In genomic region chr12:47768323-47768811, GRCh38 we compare ENCODE assay signal across 21 cellular contexts. TPM values are rescaled to one million over a fixed set of nuclear protein-coding genes. Genes with fewer than 3 reads are reported as not detected.
A peak's percentile ranks its signal among the peaks of the same experiment; 100 is the strongest.
DNase-seq lines count a peak whose midpoint lies in the region; ATAC-seq and TF ChIP-seq lines count a peak whose summit lies in the region.
"Had no signal": no experiment of that assay in that cellular context is flagged by ENCODE, and none has a peak within 500 bp of the region (broad histone marks: within the 10 kb centered on the region; RNA-seq: fewer than 3 reads in every experiment).

No MANE protein-coding gene starts in this region.

- peaks cover 59% of the 10 kb centered on the region for H3K4me1 ChIP-seq in mammary epithelial cell (ENCODE audit: insufficient read depth, low read length)
- peaks cover 34% of the 10 kb centered on the region for H3K4me1 ChIP-seq in mesodermal cell (ENCODE audit: control insufficient read depth, insufficient read depth, low read length, poor library complexity, severe bottlenecking)
- H3K4me1 ChIP-seq in heart left ventricle, result peaks cover 0 to 48% (median 16%) of the 10 kb centered on the region in 12 donors

- BruUV-seq in mammary epithelial cell (replicated peaks; lab: Mats Ljungman, UMichigan), result no TSS peak

- H3K27me3 ChIP-seq in mammary epithelial cell (ENCODE audit: insufficient read depth, low read length), result no peaks in the 10 kb centered on the region
- no peaks in the 10 kb centered on the region for H3K27me3 ChIP-seq in heart left ventricle
- H3K27me3 ChIP-seq: gastrocnemius medialis, sigmoid colon, stomach had no signal

- in situ Hi-C loops in mammary epithelial cell (cut with MboI; ENCODE audit: low sequenced_read_pairs in 2 of 2), result no loop called here

- H3K36me3 ChIP-seq in mammary epithelial cell (ENCODE audit: insufficient read depth, low read length) (no peaks in the 10 kb centered on the region), mesodermal cell (ENCODE audit: control insufficient read depth, insufficient read depth, low read length) (no peaks in the 10 kb centered on the region), heart left ventricle (no peaks in the 10 kb centered on the region)
- H3K36me3 ChIP-seq: gastrocnemius medialis, left ventricle myocardium inferior, sigmoid colon, stomach had no signal

- H3K4me3 ChIP-seq in mammary epithelial cell (replicated peaks in 1 of 3; ENCODE audit: insufficient read depth in 1 of 3, low read depth in 2 of 3, low read length in 3 of 3), result no peak overlapping the region
- no peak overlapping the region for H3K4me3 ChIP-seq in mesodermal cell (ENCODE audit: extremely low read depth, insufficient read depth, low read length, poor library complexity, severe bottlenecking)
- H3K4me3 ChIP-seq in heart left ventricle, result no peak overlapping the region
- H3K4me3 ChIP-seq: gastrocnemius medialis, left ventricle myocardium inferior, sigmoid colon, stomach had no signal

- no peaks in the 10 kb centered on the region for H4K20me1 ChIP-seq in mammary epithelial cell (ENCODE audit: insufficient read depth, low read length)

- no peaks in the 10 kb centered on the region for H3K9me3 ChIP-seq in mammary epithelial cell (replicated peaks; ENCODE audit: insufficient read depth, low read length)
- H3K9me3 ChIP-seq in mesodermal cell (ENCODE audit: control insufficient read depth, low read length), result no peaks in the 10 kb centered on the region
- H3K9me3 ChIP-seq in heart left ventricle, result no peaks in the 10 kb centered on the region
- H3K9me3 ChIP-seq: gastrocnemius medialis, left ventricle myocardium inferior, sigmoid colon, stomach had no signal

- no peak overlapping the region for H2AFZ ChIP-seq in mammary epithelial cell (ENCODE audit: low read depth, low read length)

- TF ChIP-seq POLR2A in heart left ventricle (IDR thresholded peaks at IDR 0.05), result no peak

- ATAC-seq in heart left ventricle, result no peak
- ATAC-seq: activated CD8-positive, alpha-beta T cell treated with anti-CD3 and anti-CD28 coated beads for 36 hours; effector memory CD8-positive, alpha-beta T cell; gastrocnemius medialis; natural killer cell treated with Interleukin-12 subunit alpha and Interleukin-12 subunit beta and Interleukin-15 and Interleukin-18, amount 100 ng/mL, for 72 hours had no signal

- dilution Hi-C loops in mammary epithelial cell (cut with HindIII; ENCODE audit: low sequenced_read_pairs), result no loop called here

- intact Hi-C loops in mammary epithelial cell (cut with micrococcal nuclease) (no loop called here), heart left ventricle (cut with DNase I) (loop anchor here in 2 of 10 donors (5.0 kb wide), 2 partner anchors 51 to 116 kb away; no protein-coding TSS in a partner anchor)

- H3K27ac ChIP-seq in mammary epithelial cell (ENCODE audit: insufficient read depth, low read depth, low read length) (no peak overlapping the region), mesodermal cell (ENCODE audit: low read depth, low read length, severe bottlenecking) (peak overlapping the region; percentile 47), heart left ventricle (no peak overlapping the region)
- H3K27ac ChIP-seq: gastrocnemius medialis, left ventricle myocardium inferior, sigmoid colon, stomach had no signal

- peak overlapping the region; percentile 28 for H3K4me2 ChIP-seq in mammary epithelial cell (ENCODE audit: insufficient read depth, low read depth, low read length)

- DNase-seq in ELR (ENCODE audit: low read depth), result peak; percentile 53
- peak; percentile 18 for DNase-seq in NCI-H146 treated with DMSO at 0.1 percent for 48 hours (lab: John Stamatoyannopoulos, UW; ENCODE audit: unreplicated experiment)
- peak; percentile 77 for DNase-seq in mammary epithelial cell
- DNase-seq in activated CD8-positive, alpha-beta memory T cell treated with anti-CD3 and anti-CD28 coated beads, Interleukin-2, amount 50 U/mL, for 4 hours, result no peak
- DNase-seq in GOT3 (lab: John Stamatoyannopoulos, UW), result no peak
- no peak for DNase-seq in NCI-H2081 (lab: John Stamatoyannopoulos, UW)
- no peak for DNase-seq in heart left ventricle
- DNase-seq: activated CD8-positive, alpha-beta T cell treated with anti-CD3 and anti-CD28 coated beads for 36 hours; activated gamma-delta T cell; C1 segment of cervical spinal cord; effector memory CD8-positive, alpha-beta T cell; gastrocnemius medialis; H7; left ventricle myocardium inferior; NCI-H1105 treated with DMSO at 0.1 percent for 48 hours; NCI-H526; SHP77; sigmoid colon; stomach had no signal

- no peak for TF ChIP-seq CTCF in mammary epithelial cell (conservative IDR thresholded peaks at IDR 0.05 in 1 of 2, IDR thresholded peaks at IDR 0.05 in 1 of 2; ENCODE audit: extremely low read depth in 1 of 2, insufficient read depth in 1 of 2, low read depth in 1 of 2, low read length in 2 of 2)
- no peak for TF ChIP-seq CTCF in heart left ventricle (IDR thresholded peaks at IDR 0.05)

- H3K79me2 ChIP-seq in mammary epithelial cell (ENCODE audit: insufficient read depth, low read length), result no peaks in the 10 kb centered on the region

- WGBS in mammary epithelial cell (ENCODE audit: low coverage, missing lambda C conversion rate), result 0% methylated on average over 2 of the region's 2 CpGs
- WGBS in mesodermal cell (ENCODE audit: insufficient coverage in 2 of 2), 2 experiments, result 56 to 75% methylated on average over 2 of the region's 2 CpGs
- 33 to 42% (median 40%) methylated on average over 2 of the region's 2 CpGs for WGBS in heart left ventricle, 4 donors

- CTCF ChIA-PET in mammary epithelial cell (lab: Charles Lee; ENCODE audit: low non-redundant PET), result interaction anchor here (0.6 to 1.5 kb wide), 4 partner anchors 24 to 137 kb away, joined by 5 to 8 read pairs (median 6); partner anchors contain the start of gene VDR

- H3K9ac ChIP-seq in mammary epithelial cell (ENCODE audit: insufficient read depth, low read length), result no peak overlapping the region

RNA-seq across cellular contexts. Expression of gene SLC48A1, which starts 4.7 kb away (rescaled TPM):
- total RNA-seq in mammary epithelial cell (10 to 100 TPM; 22.0 to 29.3 TPM), heart left ventricle (10 to 100 TPM; 17.6 to 68.2 (median 23.9) TPM)
- polyA plus RNA-seq in mammary epithelial cell (11.8 TPM), heart left ventricle (10 to 100 TPM; 13.0 to 16.5 TPM)
- polyA minus RNA-seq in mammary epithelial cell, result 22.0 TPM
- 13.9 TPM for polyA plus RNA-seq in mesodermal cell (2013, experiment 1 of 2)
- 14.5 TPM for polyA plus RNA-seq in mesodermal cell (2013, experiment 2 of 2)

RNA-seq across cellular contexts. Expression of gene RAPGEF3, which starts 9.7 kb away (rescaled TPM):
- total RNA-seq in mammary epithelial cell (10 to 100 TPM in 1 of 2 donors, 1 to 10 TPM in 1; 9.7 to 41.0 TPM), heart left ventricle (10 to 100 TPM; 14.5 to 47.8 (median 23.9) TPM)
- polyA plus RNA-seq in mammary epithelial cell (6.2 TPM), heart left ventricle (10 to 100 TPM; 18.6 to 62.1 TPM)
- polyA minus RNA-seq in mammary epithelial cell, result 10.0 TPM
- 17.1 TPM for polyA plus RNA-seq in mesodermal cell (2013, experiment 1 of 2)
- 11.3 TPM for polyA plus RNA-seq in mesodermal cell (2013, experiment 2 of 2)

RNA-seq across cellular contexts. Expression of gene ENDOU, which starts 43.1 kb away (rescaled TPM):
- total RNA-seq in mammary epithelial cell (not detected), heart left ventricle (1 to 10 TPM in 1 of 9 donors, under 1 TPM in 4, not detected in 4; 0.12 to 2.5 (median 0.27) TPM)
- polyA plus RNA-seq in mammary epithelial cell (not detected), heart left ventricle (under 1 TPM; 0.08 to 0.42 TPM)
- not detected for polyA minus RNA-seq in mammary epithelial cell
- polyA plus RNA-seq in mesodermal cell (2013, experiment 1 of 2), result 0.26 TPM
- not detected for polyA plus RNA-seq in mesodermal cell (2013, experiment 2 of 2)
- total RNA-seq: activated CD8-positive, alpha-beta T cell treated with anti-CD3 and anti-CD28 coated beads for 36 hours; H7; natural killer cell treated with Interleukin-12 subunit alpha and Interleukin-12 subunit beta and Interleukin-15 and Interleukin-18, amount 100 ng/mL, for 72 hours had no signal

RNA-seq across cellular contexts. Expression of gene HDAC7, which starts 51.3 kb away (rescaled TPM):
- total RNA-seq in mammary epithelial cell, result 10 to 100 TPM; 17.7 to 72.1 TPM
- 30.5 TPM for polyA plus RNA-seq in mammary epithelial cell
- 96.1 TPM for polyA minus RNA-seq in mammary epithelial cell
- 118 TPM for polyA plus RNA-seq in mesodermal cell (2013, experiment 1 of 2)
- polyA plus RNA-seq in mesodermal cell (2013, experiment 2 of 2), result 98.0 TPM
- 10 to 100 TPM; 27.4 to 63.0 (median 38.6) TPM for total RNA-seq in heart left ventricle
- 10 to 100 TPM; 42.2 to 43.9 TPM for polyA plus RNA-seq in heart left ventricle

Comparison
In these comparisons a context has a peak if more than half of its experiments do, and no peak if none do; other contexts are left out.
1. DNase-seq: peak in ELR (single experiment), NCI-H146 treated with DMSO at 0.1 percent for 48 hours (single experiment) and mammary epithelial cell (single experiment); none in activated CD8-positive, alpha-beta memory T cell treated with anti-CD3 and anti-CD28 coated beads, Interleukin-2, amount 50 U/mL, for 4 hours (single experiment), GOT3 (single experiment), NCI-H2081 (0 of 2) and heart left ventricle (0 of 5).